Comparison of ENCODE assay signal across 8 cellular contexts in genomic region chr18:3247243-3248061, GRCh38. TPM values are rescaled to one million over a fixed set of nuclear protein-coding genes. Genes with fewer than 3 reads are reported as not detected.
DNase-seq lines count a peak whose midpoint lies in the region; ATAC-seq and TF ChIP-seq lines count a peak whose summit lies in the region.

Gene MYL12A, plus strand, starts transcription at chr18:3247801. Its CDS starts 5,447 bp downstream, at chr18:3253248.

- no peak for TF ChIP-seq CTCF in WERI-Rb-1 (IDR thresholded peaks at IDR 0.05; ENCODE audit: low read depth, low read length)
- TF ChIP-seq CTCF in mammary epithelial cell (conservative IDR thresholded peaks at IDR 0.05 in 1 of 2, IDR thresholded peaks at IDR 0.05 in 1 of 2; ENCODE audit: extremely low read depth in 1 of 2, insufficient read depth in 1 of 2, low read depth in 1 of 2, low read length in 2 of 2), result no peak

- H3K4me3 ChIP-seq in WERI-Rb-1 (ENCODE audit: low read depth, low read length) (peak within 1 kb of the TSS; percentile 91), mammary epithelial cell (replicated peaks in 1 of 3; ENCODE audit: insufficient read depth in 1 of 3, low read depth in 2 of 3, low read length in 3 of 3) (peak within 1 kb of the TSS; percentile 91 to 96 (median 92)), iPS-18c (ENCODE audit: insufficient read depth, low read depth, low read length) (peak within 1 kb of the TSS; percentile 95), skin epidermis (peak within 1 kb of the TSS; percentile 64 to 99 (median 90))

- H3K9me3 ChIP-seq in WERI-Rb-1 (ENCODE audit: severe bottlenecking), result no peaks in the 10 kb centered on the region
- H3K9me3 ChIP-seq in mammary epithelial cell (replicated peaks; ENCODE audit: insufficient read depth, low read length), result no peaks in the 10 kb centered on the region
- no peaks in the 10 kb centered on the region for H3K9me3 ChIP-seq in iPS-18c (ENCODE audit: control insufficient read depth, insufficient read depth, low read length)

- 2% methylated on average over 24 of the region's 65 CpGs for WGBS in mammary epithelial cell (ENCODE audit: low coverage, missing lambda C conversion rate)

- peak; percentile 96 for DNase-seq in ACHN
- DNase-seq in NCI-H2227 (lab: John Stamatoyannopoulos, UW; ENCODE audit: unreplicated experiment), result peak; percentile 98
- peak; percentile 91 for DNase-seq in WERI-Rb-1
- peak; percentile 95 for DNase-seq in mammary epithelial cell

- no peaks in the 10 kb centered on the region for H3K27me3 ChIP-seq in WERI-Rb-1 (ENCODE audit: insufficient read depth, low read depth, severe bottlenecking)
- no peaks in the 10 kb centered on the region for H3K27me3 ChIP-seq in mammary epithelial cell (ENCODE audit: insufficient read depth, low read length)

- H3K4me1 ChIP-seq in mammary epithelial cell (ENCODE audit: insufficient read depth, low read length), result peaks cover 38% of the 10 kb centered on the region

- in situ Hi-C loops in ACHN (cut with HindIII; ENCODE audit: low pct_ligation_motif_present, low pct_unique_long_range_greater_than_20kb, low sequenced_read_pairs) (no loop called here), mammary epithelial cell (cut with MboI; ENCODE audit: low sequenced_read_pairs in 2 of 2) (loop anchor here in 1 of 2 donors (5.0 kb wide), 1 partner anchor 315 kb away; no protein-coding TSS in a partner anchor)

- peak within 1 kb of the TSS; percentile 88 for H3K27ac ChIP-seq in WERI-Rb-1
- peak within 1 kb of the TSS; percentile 99 for H3K27ac ChIP-seq in mammary epithelial cell (ENCODE audit: insufficient read depth, low read depth, low read length)
- peak within 1 kb of the TSS; percentile 93 to 100 (median 98) for H3K27ac ChIP-seq in skin epidermis

- no peaks in the 10 kb centered on the region for H4K20me1 ChIP-seq in mammary epithelial cell (ENCODE audit: insufficient read depth, low read length)

- peak within 1 kb of the TSS; percentile 86 for H2AFZ ChIP-seq in mammary epithelial cell (ENCODE audit: low read depth, low read length)

- peaks cover 52% of the 10 kb centered on the region for H3K79me2 ChIP-seq in mammary epithelial cell (ENCODE audit: insufficient read depth, low read length)

- intact Hi-C loops in mammary epithelial cell (cut with micrococcal nuclease), result loop anchor here (2.0 to 5.0 kb wide), 5 partner anchors 15 to 675 kb away; partner anchors contain the start of genes LPIN2, METTL4, MYL12B and NDC80

- CTCF ChIA-PET in mammary epithelial cell (lab: Charles Lee; ENCODE audit: low non-redundant PET), result no interaction called here

- dilution Hi-C loops in mammary epithelial cell (cut with HindIII; ENCODE audit: low sequenced_read_pairs), result no loop called here

- BruUV-seq in mammary epithelial cell (replicated peaks; lab: Mats Ljungman, UMichigan), result no TSS peak

- peak; percentile 77 for ATAC-seq in GM18873 (IDR thresholded peaks at IDR 0.05; ENCODE audit: low FRiP score, unreplicated experiment)
- ATAC-seq in HG03139 (IDR thresholded peaks at IDR 0.05; ENCODE audit: unreplicated experiment), result peak; percentile 76

- peak within 1 kb of the TSS; percentile 84 for H3K4me2 ChIP-seq in mammary epithelial cell (ENCODE audit: insufficient read depth, low read depth, low read length)

- peak within 1 kb of the TSS; percentile 98 for H3K9ac ChIP-seq in mammary epithelial cell (ENCODE audit: insufficient read depth, low read length)

- H3K36me3 ChIP-seq in WERI-Rb-1, result peaks cover 2% of the 10 kb centered on the region; the same call in 1 of the 2 replicates
- H3K36me3 ChIP-seq in mammary epithelial cell (ENCODE audit: insufficient read depth, low read length), result peaks cover 7% of the 10 kb centered on the region

RNA-seq across cellular contexts. Expression of gene MYL12A, which starts in this region (rescaled TPM):
- total RNA-seq in mammary epithelial cell, result 100 to 1,000 TPM; 429 to 570 TPM
- polyA plus RNA-seq in mammary epithelial cell, result 487 TPM
- polyA minus RNA-seq in mammary epithelial cell, result 414 TPM

Comparison
In these comparisons a context has a peak if more than half of its experiments do, and no peak if none do; other contexts are left out.
1. Peak in every context shown above with its lines: DNase-seq, ATAC-seq, H3K4me3 ChIP-seq and H3K27ac ChIP-seq.